Comparison of ENCODE assay signal across 2 cellular contexts in the genomic region with DNA sequence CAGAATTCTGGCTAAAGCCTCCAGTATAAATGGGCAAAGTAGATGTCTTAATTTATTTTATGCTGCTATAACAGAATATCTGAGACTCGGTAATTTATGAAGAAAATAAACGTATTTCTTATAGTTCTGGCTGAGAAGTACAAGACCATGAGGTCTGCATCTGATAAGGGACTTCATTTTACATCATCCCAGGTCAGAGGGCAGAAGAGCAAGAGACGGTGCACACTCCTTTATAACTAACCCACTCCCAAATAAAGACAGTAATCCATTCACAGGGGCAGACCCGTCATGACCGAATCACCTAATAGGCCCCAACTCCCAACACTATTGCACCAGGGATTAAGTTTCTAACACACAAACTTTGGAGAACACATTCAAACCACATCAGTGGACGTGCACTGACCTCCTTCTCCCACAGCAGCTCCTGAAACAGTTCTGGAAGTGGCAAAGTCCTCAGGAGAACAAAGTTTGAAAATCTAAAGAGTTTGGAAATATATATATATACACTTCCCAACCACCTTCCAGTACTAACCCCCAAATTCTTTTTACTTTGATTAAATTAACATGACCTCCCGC.
TF ChIP-seq lines count a peak whose summit lies in the region.

No MANE protein-coding gene starts in this region.

TF ChIP-seq in GM23338, 12 proteins besides CTCF, POLR2A, EP300 and RAD21 (continued from another document):
- TF ChIP-seq, protein P1, sequence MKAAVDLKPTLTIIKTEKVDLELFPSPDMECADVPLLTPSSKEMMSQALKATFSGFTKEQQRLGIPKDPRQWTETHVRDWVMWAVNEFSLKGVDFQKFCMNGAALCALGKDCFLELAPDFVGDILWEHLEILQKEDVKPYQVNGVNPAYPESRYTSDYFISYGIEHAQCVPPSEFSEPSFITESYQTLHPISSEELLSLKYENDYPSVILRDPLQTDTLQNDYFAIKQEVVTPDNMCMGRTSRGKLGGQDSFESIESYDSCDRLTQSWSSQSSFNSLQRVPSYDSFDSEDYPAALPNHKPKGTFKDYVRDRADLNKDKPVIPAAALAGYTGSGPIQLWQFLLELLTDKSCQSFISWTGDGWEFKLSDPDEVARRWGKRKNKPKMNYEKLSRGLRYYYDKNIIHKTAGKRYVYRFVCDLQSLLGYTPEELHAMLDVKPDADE (IDR thresholded peaks at IDR 0.05): no peak
- TF ChIP-seq EZH2phosphoT487 (IDR thresholded peaks at IDR 0.05; ENCODE audit: unreplicated experiment): no peak
- TF ChIP-seq NANOG (IDR thresholded peaks at IDR 0.05; ENCODE audit: borderline replicate concordance): no peak
- TF ChIP-seq STAT1 (IDR thresholded peaks at IDR 0.05; ENCODE audit: unreplicated experiment): no peak
- TF ChIP-seq EZH2 (IDR thresholded peaks at IDR 0.05; ENCODE audit: low read depth, unreplicated experiment): no peak
- no peak for TF ChIP-seq JUNB (IDR thresholded peaks at IDR 0.05; ENCODE audit: unreplicated experiment)

TF ChIP-seq in WTC11, 78 proteins besides CTCF, POLR2A, EP300 and RAD21 (continued from another document):
- TF ChIP-seq E2F4 (CRISPR knock-in tag; IDR thresholded peaks at IDR 0.05; ENCODE audit: borderline replicate concordance, low read depth) (no peak), EMX1 (CRISPR knock-in tag; IDR thresholded peaks at IDR 0.05) (no peak), NR3C1 (CRISPR knock-in tag; conservative IDR thresholded peaks at IDR 0.05; ENCODE audit: low read depth) (no peak), ZNF138 (CRISPR knock-in tag; conservative IDR thresholded peaks at IDR 0.05) (no peak), SMAD3 (CRISPR knock-in tag; IDR thresholded peaks at IDR 0.05; ENCODE audit: borderline replicate concordance) (no peak), AR (CRISPR knock-in tag; IDR thresholded peaks at IDR 0.05) (no peak), CREB1 (CRISPR knock-in tag; IDR thresholded peaks at IDR 0.05) (no peak), TP53 (CRISPR knock-in tag; IDR thresholded peaks at IDR 0.05) (no peak)
- TF ChIP-seq, protein P2, sequence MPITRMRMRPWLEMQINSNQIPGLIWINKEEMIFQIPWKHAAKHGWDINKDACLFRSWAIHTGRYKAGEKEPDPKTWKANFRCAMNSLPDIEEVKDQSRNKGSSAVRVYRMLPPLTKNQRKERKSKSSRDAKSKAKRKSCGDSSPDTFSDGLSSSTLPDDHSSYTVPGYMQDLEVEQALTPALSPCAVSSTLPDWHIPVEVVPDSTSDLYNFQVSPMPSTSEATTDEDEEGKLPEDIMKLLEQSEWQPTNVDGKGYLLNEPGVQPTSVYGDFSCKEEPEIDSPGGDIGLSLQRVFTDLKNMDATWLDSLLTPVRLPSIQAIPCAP (CRISPR knock-in tag; IDR thresholded peaks at IDR 0.05): no peak
- TF ChIP-seq, protein P3, sequence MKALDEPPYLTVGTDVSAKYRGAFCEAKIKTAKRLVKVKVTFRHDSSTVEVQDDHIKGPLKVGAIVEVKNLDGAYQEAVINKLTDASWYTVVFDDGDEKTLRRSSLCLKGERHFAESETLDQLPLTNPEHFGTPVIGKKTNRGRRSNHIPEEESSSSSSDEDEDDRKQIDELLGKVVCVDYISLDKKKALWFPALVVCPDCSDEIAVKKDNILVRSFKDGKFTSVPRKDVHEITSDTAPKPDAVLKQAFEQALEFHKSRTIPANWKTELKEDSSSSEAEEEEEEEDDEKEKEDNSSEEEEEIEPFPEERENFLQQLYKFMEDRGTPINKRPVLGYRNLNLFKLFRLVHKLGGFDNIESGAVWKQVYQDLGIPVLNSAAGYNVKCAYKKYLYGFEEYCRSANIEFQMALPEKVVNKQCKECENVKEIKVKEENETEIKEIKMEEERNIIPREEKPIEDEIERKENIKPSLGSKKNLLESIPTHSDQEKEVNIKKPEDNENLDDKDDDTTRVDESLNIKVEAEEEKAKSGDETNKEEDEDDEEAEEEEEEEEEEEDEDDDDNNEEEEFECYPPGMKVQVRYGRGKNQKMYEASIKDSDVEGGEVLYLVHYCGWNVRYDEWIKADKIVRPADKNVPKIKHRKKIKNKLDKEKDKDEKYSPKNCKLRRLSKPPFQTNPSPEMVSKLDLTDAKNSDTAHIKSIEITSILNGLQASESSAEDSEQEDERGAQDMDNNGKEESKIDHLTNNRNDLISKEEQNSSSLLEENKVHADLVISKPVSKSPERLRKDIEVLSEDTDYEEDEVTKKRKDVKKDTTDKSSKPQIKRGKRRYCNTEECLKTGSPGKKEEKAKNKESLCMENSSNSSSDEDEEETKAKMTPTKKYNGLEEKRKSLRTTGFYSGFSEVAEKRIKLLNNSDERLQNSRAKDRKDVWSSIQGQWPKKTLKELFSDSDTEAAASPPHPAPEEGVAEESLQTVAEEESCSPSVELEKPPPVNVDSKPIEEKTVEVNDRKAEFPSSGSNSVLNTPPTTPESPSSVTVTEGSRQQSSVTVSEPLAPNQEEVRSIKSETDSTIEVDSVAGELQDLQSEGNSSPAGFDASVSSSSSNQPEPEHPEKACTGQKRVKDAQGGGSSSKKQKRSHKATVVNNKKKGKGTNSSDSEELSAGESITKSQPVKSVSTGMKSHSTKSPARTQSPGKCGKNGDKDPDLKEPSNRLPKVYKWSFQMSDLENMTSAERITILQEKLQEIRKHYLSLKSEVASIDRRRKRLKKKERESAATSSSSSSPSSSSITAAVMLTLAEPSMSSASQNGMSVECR (CRISPR knock-in tag; IDR thresholded peaks at IDR 0.05; ENCODE audit: borderline replicate concordance): no peak
- TF ChIP-seq, protein P4, sequence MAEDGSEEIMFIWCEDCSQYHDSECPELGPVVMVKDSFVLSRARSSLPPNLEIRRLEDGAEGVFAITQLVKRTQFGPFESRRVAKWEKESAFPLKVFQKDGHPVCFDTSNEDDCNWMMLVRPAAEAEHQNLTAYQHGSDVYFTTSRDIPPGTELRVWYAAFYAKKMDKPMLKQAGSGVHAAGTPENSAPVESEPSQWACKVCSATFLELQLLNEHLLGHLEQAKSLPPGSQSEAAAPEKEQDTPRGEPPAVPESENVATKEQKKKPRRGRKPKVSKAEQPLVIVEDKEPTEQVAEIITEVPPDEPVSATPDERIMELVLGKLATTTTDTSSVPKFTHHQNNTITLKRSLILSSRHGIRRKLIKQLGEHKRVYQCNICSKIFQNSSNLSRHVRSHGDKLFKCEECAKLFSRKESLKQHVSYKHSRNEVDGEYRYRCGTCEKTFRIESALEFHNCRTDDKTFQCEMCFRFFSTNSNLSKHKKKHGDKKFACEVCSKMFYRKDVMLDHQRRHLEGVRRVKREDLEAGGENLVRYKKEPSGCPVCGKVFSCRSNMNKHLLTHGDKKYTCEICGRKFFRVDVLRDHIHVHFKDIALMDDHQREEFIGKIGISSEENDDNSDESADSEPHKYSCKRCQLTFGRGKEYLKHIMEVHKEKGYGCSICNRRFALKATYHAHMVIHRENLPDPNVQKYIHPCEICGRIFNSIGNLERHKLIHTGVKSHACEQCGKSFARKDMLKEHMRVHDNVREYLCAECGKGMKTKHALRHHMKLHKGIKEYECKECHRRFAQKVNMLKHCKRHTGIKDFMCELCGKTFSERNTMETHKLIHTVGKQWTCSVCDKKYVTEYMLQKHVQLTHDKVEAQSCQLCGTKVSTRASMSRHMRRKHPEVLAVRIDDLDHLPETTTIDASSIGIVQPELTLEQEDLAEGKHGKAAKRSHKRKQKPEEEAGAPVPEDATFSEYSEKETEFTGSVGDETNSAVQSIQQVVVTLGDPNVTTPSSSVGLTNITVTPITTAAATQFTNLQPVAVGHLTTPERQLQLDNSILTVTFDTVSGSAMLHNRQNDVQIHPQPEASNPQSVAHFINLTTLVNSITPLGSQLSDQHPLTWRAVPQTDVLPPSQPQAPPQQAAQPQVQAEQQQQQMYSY (CRISPR knock-in tag; IDR thresholded peaks at IDR 0.05): no peak
TF ChIP-seq in WTC11: peak in this region for 0.
